Comparison of ENCODE assay signal across 8 cellular contexts in genomic region chr1:1344672-1345361, GRCh38. TPM values are rescaled to one million over a fixed set of nuclear protein-coding genes. Genes with fewer than 3 reads are reported as not detected.
A peak's percentile ranks its signal among the peaks of the same experiment; 100 is the strongest.
DNase-seq lines count a peak whose midpoint lies in the region; ATAC-seq and TF ChIP-seq lines count a peak whose summit lies in the region.

No MANE protein-coding gene starts in this region.

- no peak overlapping the region for H3K4me3 ChIP-seq in SK-N-SH (ENCODE audit: low read depth in 2 of 2, low read length in 1 of 2)

- no CpG with 5 or more reads among the region's 15 CpGs for WGBS in SK-N-SH (ENCODE audit: low lambda C conversion rate)

- H3K4me2 ChIP-seq in SK-N-SH, result no peak overlapping the region; the same call in 1 of the 2 replicates

- H4K20me1 ChIP-seq in SK-N-SH (ENCODE audit: insufficient read depth), result peaks cover 50% of the 10 kb centered on the region

- CTCF ChIA-PET in SK-N-SH (lab: Yijun Ruan, JAX), result interaction anchor here (0.7 to 4.8 kb wide), 9 partner anchors 10 to 32 kb away, joined by 3 to 34 read pairs (median 5); partner anchors contain the start of genes CPTP, INTS11 and TAS1R3

- H3K36me3 ChIP-seq in SK-N-SH (replicated peaks in 1 of 2; ENCODE audit: control insufficient read depth in 1 of 2, insufficient read depth in 2 of 2, low read length in 1 of 2), result peaks cover 0 to 4% of the 10 kb centered on the region in 2 experiments

- H2AFZ ChIP-seq in SK-N-SH (ENCODE audit: low read depth), result no peak overlapping the region

- peaks cover 0 to 19% of the 10 kb centered on the region in 2 experiments; a peak in 1 of 4 replicates for H3K4me1 ChIP-seq in SK-N-SH (ENCODE audit: control insufficient read depth in 1 of 2, insufficient read depth in 2 of 2, low read depth in 1 of 2, low read length in 1 of 2)

- DNase-seq in HCEC 1CT (peak; percentile 85), SK-N-SH (peak; percentile 85), NCI-H187 (lab: John Stamatoyannopoulos, UW) (no peak), GOT3 (lab: John Stamatoyannopoulos, UW) (no peak)
- DNase-seq in stimulated activated CD4-positive, alpha-beta T cell treated with anti-CD3 and anti-CD28 coated beads, Interleukin-1b, Interleukin-23, amount 100 ng/mL, for 48 hours, result peak; percentile 79

- TF ChIP-seq EP300 in SK-N-SH (IDR thresholded peaks at IDR 0.05; ENCODE audit: borderline replicate concordance in 1 of 2, low read depth in 1 of 2, low read length in 1 of 2), result no peak

- peak; percentile 57 for TF ChIP-seq CTCF in SK-N-SH (IDR thresholded peaks at IDR 0.05)

- peaks cover 47% of the 10 kb centered on the region for H3K79me2 ChIP-seq in SK-N-SH (ENCODE audit: insufficient read depth)

- no peak overlapping the region for H3K27ac ChIP-seq in SK-N-SH (ENCODE audit: low read depth in 2 of 2, low read length in 1 of 2)

- no peaks in the 10 kb centered on the region for H3K9me2 ChIP-seq in SK-N-SH

- peak; percentile 82 for ATAC-seq in esophagus mucosa
- no peak for ATAC-seq in HG03045 (IDR thresholded peaks at IDR 0.05; ENCODE audit: unreplicated experiment)
- no peak for ATAC-seq in HG02885 (IDR thresholded peaks at IDR 0.05; ENCODE audit: poor library complexity, unreplicated experiment)

- H3K9ac ChIP-seq in SK-N-SH, result no peak overlapping the region

- H3F3A ChIP-seq in SK-N-SH (replicated peaks; ENCODE audit: insufficient read depth), result no peaks in the 10 kb centered on the region

- no peaks in the 10 kb centered on the region for H3K27me3 ChIP-seq in SK-N-SH (ENCODE audit: insufficient read depth)

- TF ChIP-seq RAD21 in SK-N-SH (IDR thresholded peaks at IDR 0.05; ENCODE audit: low read length), result peak; percentile 38

- POLR2A ChIA-PET in SK-N-SH (lab: Yijun Ruan, JAX), result no interaction called here

- H3K9me3 ChIP-seq in SK-N-SH, result no peaks in the 10 kb centered on the region

TF ChIP-seq in SK-N-SH, 30 proteins besides CTCF, POLR2A, EP300 and RAD21:
- TF ChIP-seq SMC3 (IDR thresholded peaks at IDR 0.05; ENCODE audit: low read depth, low read length) (peak; percentile 39; the same call in 1 of the 2 replicates), USF2 (IDR thresholded peaks at IDR 0.05; ENCODE audit: borderline replicate concordance, low read depth, low read length) (no peak), FOSL2 (IDR thresholded peaks at IDR 0.05; ENCODE audit: borderline replicate concordance, low read depth) (peak; percentile 56; the same call in 1 of the 2 replicates)
TF ChIP-seq in SK-N-SH: peak in this region for 2.

RNA-seq across cellular contexts. Expression of gene DVL1, which starts 4.4 kb away (rescaled TPM):
- polyA plus RNA-seq in SK-N-SH (2012; rRNA removed), result 31.3 and 32.0 TPM in 2 replicates
- 7.9 and 13.4 TPM in 2 replicates for polyA plus RNA-seq in SK-N-SH (2012; cell fraction: cytosol; rRNA removed)
- polyA plus RNA-seq in SK-N-SH (2012; cell fraction: nucleus; rRNA removed), result 145 and 194 TPM in 2 replicates
- 48.5 TPM for total RNA-seq in esophagus mucosa

RNA-seq across cellular contexts. Expression of gene MXRA8, which starts 13.5 kb away (rescaled TPM):
- 2.5 and 3.8 TPM in 2 replicates for polyA plus RNA-seq in SK-N-SH (2012; rRNA removed)
- 0.90 and 1.8 TPM in 2 replicates for polyA plus RNA-seq in SK-N-SH (2012; cell fraction: cytosol; rRNA removed)
- 14.2 and 20.4 TPM in 2 replicates for polyA plus RNA-seq in SK-N-SH (2012; cell fraction: nucleus; rRNA removed)
- 2.0 TPM for total RNA-seq in esophagus mucosa

RNA-seq across cellular contexts. Expression of gene TAS1R3, which starts 13.7 kb away (rescaled TPM):
- polyA plus RNA-seq in SK-N-SH (2012; rRNA removed), result 0.06 and 0.08 TPM in 2 replicates
- 0.03 TPM in 1 of 2 replicates, not detected in the other for polyA plus RNA-seq in SK-N-SH (2012; cell fraction: cytosol; rRNA removed)
- polyA plus RNA-seq in SK-N-SH (2012; cell fraction: nucleus; rRNA removed), result 0.55 and 0.62 TPM in 2 replicates
- 0.56 TPM for total RNA-seq in esophagus mucosa

RNA-seq across cellular contexts. Expression of gene CPTP, which starts 20.2 kb away (rescaled TPM):
- 12.3 and 13.4 TPM in 2 replicates for polyA plus RNA-seq in SK-N-SH (2012; rRNA removed)
- polyA plus RNA-seq in SK-N-SH (2012; cell fraction: cytosol; rRNA removed), result 5.8 and 11.0 TPM in 2 replicates
- 9.9 and 14.4 TPM in 2 replicates for polyA plus RNA-seq in SK-N-SH (2012; cell fraction: nucleus; rRNA removed)
- 25.1 TPM for total RNA-seq in esophagus mucosa

RNA-seq across cellular contexts. Expression of gene INTS11, which starts 20.4 kb away (rescaled TPM):
- 137 and 141 TPM in 2 replicates for polyA plus RNA-seq in SK-N-SH (2012; rRNA removed)
- 42.5 and 60.8 TPM in 2 replicates for polyA plus RNA-seq in SK-N-SH (2012; cell fraction: cytosol; rRNA removed)
- polyA plus RNA-seq in SK-N-SH (2012; cell fraction: nucleus; rRNA removed), result 483 and 499 TPM in 2 replicates
- 54.0 TPM for total RNA-seq in esophagus mucosa

Comparison
In these comparisons a context has a peak if more than half of its experiments do, and no peak if none do; other contexts are left out.
1. DNase-seq: peak in HCEC 1CT (single experiment), SK-N-SH (single experiment) and stimulated activated CD4-positive, alpha-beta T cell treated with anti-CD3 and anti-CD28 coated beads, Interleukin-1b, Interleukin-23, amount 100 ng/mL, for 48 hours (single experiment); none in NCI-H187 (0 of 2) and GOT3 (single experiment).